Comparison of ENCODE assay signal across 33 cellular contexts in genomic region chr10:97087296-97087695, GRCh38.
"Had no signal": no experiment of that assay in that cellular context is flagged by ENCODE, and none has a peak within 500 bp of the region (broad histone marks: within the 10 kb centered on the region; RNA-seq: fewer than 3 reads in every experiment).

No MANE protein-coding gene starts in this region.

- H3K27ac Mint-ChIP-seq: activated B cell treated with CpG ODN at 0.5 μM for 24 hours; activated CD8-positive, alpha-beta memory T cell treated with anti-CD3 and anti-CD28 coated beads, Interleukin-2, amount 10 ng/mL, durations not matched to agents 7 days and 5 days; activated CD8-positive, alpha-beta T cell treated with anti-CD3 and anti-CD28 coated beads for 36 hours; activated naive CD4-positive, alpha-beta T cell treated with anti-CD3 and anti-CD28 coated beads for 36 hours; activated naive CD4-positive, alpha-beta T cell treated with anti-CD3 and anti-CD28 coated beads, Interleukin-2, amount 50 U/mL, for 24 hours; activated naive CD8-positive, alpha-beta T cell treated with anti-CD3 and anti-CD28 coated beads for 36 hours; activated naive CD8-positive, alpha-beta T cell treated with anti-CD3 and anti-CD28 coated beads, Interleukin-2, amount 50 U/mL, for 24 hours; activated T-helper 1 cell treated with anti-CD3 and anti-CD28 coated beads, Interleukin-12 subunit alpha, Interleukin-12 subunit beta, Interleukin-2, Interleukin-4 antibody, amounts not matched to agents 30 ng/mL and 10 ng/mL and 1 ng/mL, durations not matched to agents 14 hours and 24 hours and 36 hours; activated T-helper 2 cell treated with anti-CD3 and anti-CD28 coated beads, Interferon-gamma antibody, Interleukin-2, Interleukin-4, amounts not matched to agents 10 μg/mL and 5 μg/mL and 100 μg/mL, durations not matched to agents 14 hours and 24 hours and 36 hours; effector memory CD8-positive, alpha-beta T cell had no signal

- H3K9me3 ChIP-seq: adrenal gland, body of pancreas, esophagus squamous epithelium, heart left ventricle had no signal

- H3K27ac ChIP-seq: adrenal gland, body of pancreas, epithelial cell of prostate, esophagus squamous epithelium, heart left ventricle, VCaP had no signal

- H3K4me1 Mint-ChIP-seq: activated CD8-positive, alpha-beta memory T cell treated with anti-CD3 and anti-CD28 coated beads, Interleukin-2, amount 10 ng/mL, durations not matched to agents 7 days and 5 days; activated naive CD4-positive, alpha-beta T cell treated with anti-CD3 and anti-CD28 coated beads, Interleukin-2, amount 50 U/mL, for 24 hours; activated naive CD8-positive, alpha-beta T cell treated with anti-CD3 and anti-CD28 coated beads for 36 hours; activated naive CD8-positive, alpha-beta T cell treated with anti-CD3 and anti-CD28 coated beads, Interleukin-2, amount 50 U/mL, for 24 hours had no signal

- H3K36me3 ChIP-seq: adrenal gland, esophagus squamous epithelium, heart left ventricle had no signal

- ATAC-seq: activated CD4-positive, CD25-positive, alpha-beta regulatory T cell treated with anti-CD3 and anti-CD28 coated beads, Interleukin-2, amount 50 U/mL, for 24 hours; activated CD8-positive, alpha-beta memory T cell treated with anti-CD3 and anti-CD28 coated beads, Interleukin-2, amount 10 ng/mL, durations not matched to agents 7 days and 5 days; activated CD8-positive, alpha-beta T cell treated with anti-CD3 and anti-CD28 coated beads for 36 hours; activated naive CD8-positive, alpha-beta T cell treated with anti-CD3 and anti-CD28 coated beads, Interleukin-2, amount 50 U/mL, for 24 hours; body of pancreas; effector memory CD8-positive, alpha-beta T cell; heart left ventricle had no signal

- H3K4me3 ChIP-seq: adrenal gland, body of pancreas, esophagus squamous epithelium, heart left ventricle had no signal

- DNase-seq: activated B cell treated with CpG ODN at 0.5 μM for 24 hours; activated CD4-positive, alpha-beta T cell treated with anti-CD3 and anti-CD28 coated beads for 48 hours; activated CD4-positive, alpha-beta T cell treated with anti-CD3 and anti-CD28 coated beads, Interleukin-2, amount 50 U/mL, for 1 hour; activated CD4-positive, alpha-beta T cell treated with anti-CD3 and anti-CD28 coated beads, Interleukin-2, amount 50 U/mL, for 48 hours; activated CD8-positive, alpha-beta memory T cell treated with anti-CD3 and anti-CD28 coated beads, Interleukin-2, amount 10 ng/mL, durations not matched to agents 7 days and 5 days; activated CD8-positive, alpha-beta memory T cell treated with anti-CD3 and anti-CD28 coated beads, Interleukin-2, amount 50 U/mL, for 4 hours; activated CD8-positive, alpha-beta T cell treated with anti-CD3 and anti-CD28 coated beads for 36 hours; activated effector memory CD4-positive, alpha-beta T cell treated with anti-CD3 and anti-CD28 coated beads, Interleukin-2, amount 50 U/mL, for 16 hours; activated naive CD4-positive, alpha-beta T cell treated with anti-CD3 and anti-CD28 coated beads for 36 hours; activated naive CD8-positive, alpha-beta T cell treated with anti-CD3 and anti-CD28 coated beads for 36 hours; activated naive CD8-positive, alpha-beta T cell treated with anti-CD3 and anti-CD28 coated beads, Interleukin-2, amount 50 U/mL, for 24 hours; activated T-cell treated with anti-CD3 and anti-CD28 coated beads, Interleukin-2, amount 50 U/mL, for 1 hour; activated T-cell treated with anti-CD3 and anti-CD28 coated beads, Interleukin-2, amount 50 U/mL, for 48 hours; adrenal gland; amygdala; aorta; body of pancreas; caudate nucleus; cortex of kidney; dermis blood vessel endothelial cell; effector CD4-positive, alpha-beta T cell; effector memory CD8-positive, alpha-beta T cell; esophagus squamous epithelium; glutamatergic neuron; heart left ventricle; hypothalamus; T-helper 2 cell had no signal

- H3K36me3 Mint-ChIP-seq: activated CD8-positive, alpha-beta memory T cell treated with anti-CD3 and anti-CD28 coated beads, Interleukin-2, amount 10 ng/mL, durations not matched to agents 7 days and 5 days; activated naive CD4-positive, alpha-beta T cell treated with anti-CD3 and anti-CD28 coated beads, Interleukin-2, amount 50 U/mL, for 24 hours; activated naive CD8-positive, alpha-beta T cell treated with anti-CD3 and anti-CD28 coated beads for 36 hours had no signal

- H3K27me3 ChIP-seq: adrenal gland, body of pancreas had no signal

- H3K4me1 ChIP-seq: adrenal gland, body of pancreas, esophagus squamous epithelium, heart left ventricle had no signal

- H3K4me3 Mint-ChIP-seq: activated B cell treated with CpG ODN at 0.5 μM for 24 hours; activated CD8-positive, alpha-beta memory T cell treated with anti-CD3 and anti-CD28 coated beads, Interleukin-2, amount 10 ng/mL, durations not matched to agents 7 days and 5 days; activated CD8-positive, alpha-beta T cell treated with anti-CD3 and anti-CD28 coated beads for 36 hours; activated naive CD4-positive, alpha-beta T cell treated with anti-CD3 and anti-CD28 coated beads for 36 hours; activated naive CD4-positive, alpha-beta T cell treated with anti-CD3 and anti-CD28 coated beads, Interleukin-2, amount 50 U/mL, for 24 hours; activated naive CD8-positive, alpha-beta T cell treated with anti-CD3 and anti-CD28 coated beads for 36 hours; activated naive CD8-positive, alpha-beta T cell treated with anti-CD3 and anti-CD28 coated beads, Interleukin-2, amount 50 U/mL, for 24 hours; activated T-helper 1 cell treated with anti-CD3 and anti-CD28 coated beads, Interleukin-12 subunit alpha, Interleukin-12 subunit beta, Interleukin-2, Interleukin-4 antibody, amounts not matched to agents 30 ng/mL and 10 ng/mL and 1 ng/mL, durations not matched to agents 14 hours and 24 hours and 36 hours; effector memory CD8-positive, alpha-beta T cell had no signal

- H3K9me3 Mint-ChIP-seq: activated B cell treated with CpG ODN at 0.5 μM for 24 hours; activated CD8-positive, alpha-beta T cell treated with anti-CD3 and anti-CD28 coated beads for 36 hours; activated naive CD4-positive, alpha-beta T cell treated with anti-CD3 and anti-CD28 coated beads for 36 hours; activated naive CD4-positive, alpha-beta T cell treated with anti-CD3 and anti-CD28 coated beads, Interleukin-2, amount 50 U/mL, for 24 hours; activated naive CD8-positive, alpha-beta T cell treated with anti-CD3 and anti-CD28 coated beads for 36 hours; activated naive CD8-positive, alpha-beta T cell treated with anti-CD3 and anti-CD28 coated beads, Interleukin-2, amount 50 U/mL, for 24 hours; activated T-helper 1 cell treated with anti-CD3 and anti-CD28 coated beads, Interleukin-12 subunit alpha, Interleukin-12 subunit beta, Interleukin-2, Interleukin-4 antibody, amounts not matched to agents 30 ng/mL and 10 ng/mL and 1 ng/mL, durations not matched to agents 14 hours and 24 hours and 36 hours; activated T-helper 2 cell treated with anti-CD3 and anti-CD28 coated beads, Interferon-gamma antibody, Interleukin-2, Interleukin-4, amounts not matched to agents 10 μg/mL and 5 μg/mL and 100 μg/mL, durations not matched to agents 14 hours and 24 hours and 36 hours; effector memory CD8-positive, alpha-beta T cell had no signal
